In genomic region chr3:53881691-53882593, GRCh38 we compare ENCODE assay signal across 8 cellular contexts. TPM values are rescaled to one million over a fixed set of nuclear protein-coding genes. Genes with fewer than 3 reads are reported as not detected.
A peak's percentile ranks its signal among the peaks of the same experiment; 100 is the strongest.
DNase-seq lines count a peak whose midpoint lies in the region; ATAC-seq and TF ChIP-seq lines count a peak whose summit lies in the region.

A gene with protein sequence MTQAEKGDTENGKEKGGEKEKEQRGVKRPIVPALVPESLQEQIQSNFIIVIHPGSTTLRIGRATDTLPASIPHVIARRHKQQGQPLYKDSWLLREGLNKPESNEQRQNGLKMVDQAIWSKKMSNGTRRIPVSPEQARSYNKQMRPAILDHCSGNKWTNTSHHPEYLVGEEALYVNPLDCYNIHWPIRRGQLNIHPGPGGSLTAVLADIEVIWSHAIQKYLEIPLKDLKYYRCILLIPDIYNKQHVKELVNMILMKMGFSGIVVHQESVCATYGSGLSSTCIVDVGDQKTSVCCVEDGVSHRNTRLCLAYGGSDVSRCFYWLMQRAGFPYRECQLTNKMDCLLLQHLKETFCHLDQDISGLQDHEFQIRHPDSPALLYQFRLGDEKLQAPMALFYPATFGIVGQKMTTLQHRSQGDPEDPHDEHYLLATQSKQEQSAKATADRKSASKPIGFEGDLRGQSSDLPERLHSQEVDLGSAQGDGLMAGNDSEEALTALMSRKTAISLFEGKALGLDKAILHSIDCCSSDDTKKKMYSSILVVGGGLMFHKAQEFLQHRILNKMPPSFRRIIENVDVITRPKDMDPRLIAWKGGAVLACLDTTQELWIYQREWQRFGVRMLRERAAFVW (minus strand): TSS chr3:53882152. CDS start chr3:53882101, 51 bp downstream.

- peak within 1 kb of the TSS; percentile 87 for H3K9ac ChIP-seq in HUES6 (ENCODE audit: low read length)

- DNase-seq in D341Med (ENCODE audit: low spot score) (peak; percentile 98), Panc1 (ENCODE audit: low read depth, low spot score) (no peak), esophagus muscularis mucosa (ENCODE audit: extremely low spot score) (peak; percentile 95)
- peak; percentile 84 for DNase-seq in activated T-cell treated with anti-CD3 and anti-CD28 coated beads, Interleukin-2, amount 50 U/mL, for 4 hours
- peak; percentile 65 for DNase-seq in stimulated activated CD8-positive, alpha-beta memory T cell treated with anti-CD3 and anti-CD28 coated beads, Interleukin-7, amount 100 ng/mL, for 24 hours (ENCODE audit: low read depth)

- CTCF ChIA-PET in Panc1 (lab: Charles Lee) = no interaction called here

- H3K4me1 Mint-ChIP-seq in activated T-cell treated with anti-CD3 and anti-CD28 coated beads, Interleukin-2, amount 50 U/mL, for 4 hours (ENCODE audit: low read depth) = peaks cover 33% of the 10 kb centered on the region

- 2% methylated on average over 37 of the region's 65 CpGs for WGBS in esophagus muscularis mucosa

- POLR2A ChIA-PET in Panc1 (lab: Charles Lee) = no interaction called here

- H3K9me3 Mint-ChIP-seq in activated T-cell treated with anti-CD3 and anti-CD28 coated beads, Interleukin-2, amount 50 U/mL, for 4 hours = no peaks in the 10 kb centered on the region

- no peaks in the 10 kb centered on the region for H3K9me3 ChIP-seq in HUES6 (ENCODE audit: control insufficient read depth, insufficient read depth, low read depth, low read length)
- H3K9me3 ChIP-seq in Panc1 (ENCODE audit: control insufficient read depth, insufficient read depth, low read depth, low read length) = no peaks in the 10 kb centered on the region
- no peaks in the 10 kb centered on the region for H3K9me3 ChIP-seq in esophagus muscularis mucosa
- no peaks in the 10 kb centered on the region for H3K9me3 ChIP-seq in muscle layer of duodenum (ENCODE audit: control insufficient read depth in 1 of 2, low read length in 2 of 2)

- peak within 1 kb of the TSS; percentile 80 for H3K4me3 ChIP-seq in HUES6 (ENCODE audit: low read depth, low read length)
- H3K4me3 ChIP-seq in Panc1 (ENCODE audit: low read depth in 2 of 2, low read length in 2 of 2) = peak within 1 kb of the TSS; percentile 81 to 85
- H3K4me3 ChIP-seq in esophagus muscularis mucosa = peak within 1 kb of the TSS; percentile 68 to 97 (median 89)
- H3K4me3 ChIP-seq in muscle layer of duodenum (ENCODE audit: low read depth in 1 of 2, low read length in 2 of 2) = peak within 1 kb of the TSS; percentile 82 to 98

- BruUV-seq in Panc1 (replicated peaks; lab: Mats Ljungman, UMichigan) = TSS peak; percentile 72

- TF ChIP-seq EP300 in esophagus muscularis mucosa (IDR thresholded peaks at IDR 0.05) = no peak

- in situ Hi-C loops in Panc1 (cut with HindIII; ENCODE audit: low pct_unique_long_range_greater_than_20kb, low sequenced_read_pairs) = no loop called here

- intact Hi-C loops in Panc1 (cut with micrococcal nuclease; ENCODE audit: unreplicated experiment) = no loop called here
- intact Hi-C loops in esophagus muscularis mucosa (cut with DNase I) = no loop called here

- ATAC-seq in GM21390 (IDR thresholded peaks at IDR 0.05; ENCODE audit: unreplicated experiment) (peak; percentile 86), Panc1 (peak; percentile 99)
- peak; percentile 93 to 94 for ATAC-seq in activated T-cell treated with anti-CD3 and anti-CD28 coated beads, Interleukin-2, amount 50 U/mL, for 4 hours

- H3K27ac ChIP-seq in HUES6 (ENCODE audit: low read depth, low read length) (peak within 1 kb of the TSS; percentile 50), Panc1 (ENCODE audit: low read length) (peak within 1 kb of the TSS; percentile 86), esophagus muscularis mucosa (replicated peaks in 1 of 4) (peak within 1 kb of the TSS; percentile 84 to 88 (median 86)), muscle layer of duodenum (ENCODE audit: low read length) (peak within 1 kb of the TSS; percentile 76)

- H3K4me3 Mint-ChIP-seq in activated T-cell treated with anti-CD3 and anti-CD28 coated beads, Interleukin-2, amount 50 U/mL, for 4 hours = peak within 1 kb of the TSS; percentile 94

- no peaks in the 10 kb centered on the region for H3K27me3 ChIP-seq in HUES6 (ENCODE audit: control insufficient read depth, insufficient read depth, low read length)
- H3K27me3 ChIP-seq in Panc1 (ENCODE audit: control insufficient read depth, insufficient read depth, low read length) = no peaks in the 10 kb centered on the region
- no peaks in the 10 kb centered on the region for H3K27me3 ChIP-seq in esophagus muscularis mucosa
- H3K27me3 ChIP-seq in muscle layer of duodenum (ENCODE audit: low read depth, low read length) = no peaks in the 10 kb centered on the region

- peaks cover 28% of the 10 kb centered on the region for H3K36me3 Mint-ChIP-seq in activated T-cell treated with anti-CD3 and anti-CD28 coated beads, Interleukin-2, amount 50 U/mL, for 4 hours (ENCODE audit: insufficient read depth)

- TF ChIP-seq POLR2A in esophagus muscularis mucosa (IDR thresholded peaks at IDR 0.05; ENCODE audit: low read depth) = no peak

- no peaks in the 10 kb centered on the region for H3K27me3 Mint-ChIP-seq in activated T-cell treated with anti-CD3 and anti-CD28 coated beads, Interleukin-2, amount 50 U/mL, for 4 hours (ENCODE audit: low read depth)

- TF ChIP-seq CTCF in Panc1 (IDR thresholded peaks at IDR 0.05) = no peak
- TF ChIP-seq CTCF in esophagus muscularis mucosa (IDR thresholded peaks at IDR 0.05) = peak in 1 of 3 experiments; percentile 20

- peaks cover 62% of the 10 kb centered on the region for H3K36me3 ChIP-seq in HUES6 (ENCODE audit: control insufficient read depth, insufficient read depth, low read length)
- H3K36me3 ChIP-seq in Panc1 (ENCODE audit: control insufficient read depth, insufficient read depth, low read length) = peaks cover 22% of the 10 kb centered on the region
- H3K36me3 ChIP-seq in esophagus muscularis mucosa = peaks cover 39 to 68% (median 58%) of the 10 kb centered on the region in 4 donors
- H3K36me3 ChIP-seq in muscle layer of duodenum (ENCODE audit: control insufficient read depth in 1 of 2, insufficient read depth in 2 of 2, low read length in 2 of 2) = peaks cover 24 to 43% of the 10 kb centered on the region in 2 donors

- H3K4me1 ChIP-seq in HUES6 (ENCODE audit: control insufficient read depth, insufficient read depth, low read length) = peaks cover 12% of the 10 kb centered on the region
- H3K4me1 ChIP-seq in Panc1 (ENCODE audit: control insufficient read depth, insufficient read depth, low read length) = peaks cover 4% of the 10 kb centered on the region; the same call in 1 of the 2 replicates
- H3K4me1 ChIP-seq in esophagus muscularis mucosa = peaks cover 13 to 19% (median 17%) of the 10 kb centered on the region in 4 donors
- peaks cover 11 to 15% of the 10 kb centered on the region in 2 donors for H3K4me1 ChIP-seq in muscle layer of duodenum (ENCODE audit: control insufficient read depth in 1 of 2, insufficient read depth in 2 of 2, low read length in 2 of 2)

RNA-seq across cellular contexts. Expression of the gene that starts here (rescaled TPM):
- 26.2 TPM for total RNA-seq in Panc1 (2021; ENCODE audit: unreplicated experiment)
- 20.2 TPM for polyA plus RNA-seq in Panc1 (2012; ENCODE audit: insufficient read length)
- 10 to 100 TPM; 28.1 to 36.3 (median 36.2) TPM for total RNA-seq in activated T-cell treated with anti-CD3 and anti-CD28 coated beads, Interleukin-2, amount 50 U/mL, for 4 hours
- 10 to 100 TPM; 18.3 to 30.7 (median 21.9) TPM for total RNA-seq in esophagus muscularis mucosa
